In the genomic region with DNA sequence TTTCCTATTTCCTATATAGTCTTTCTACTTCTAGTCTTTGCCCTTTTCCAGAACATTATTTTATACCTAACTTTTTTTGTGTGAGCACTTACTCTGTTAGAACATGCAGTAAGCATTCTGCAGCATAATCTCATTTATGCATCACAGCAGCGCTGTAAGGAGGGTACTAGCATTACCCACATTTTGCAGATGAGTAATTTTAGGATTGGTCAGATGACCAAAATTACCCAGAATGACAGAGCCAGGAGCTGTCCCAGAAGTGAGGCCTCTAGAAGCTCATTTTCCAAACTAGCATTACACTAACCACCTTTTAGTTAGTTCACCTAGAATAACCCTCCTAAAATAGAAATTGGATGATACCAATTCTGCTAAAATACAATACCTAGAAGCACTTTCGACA, we compare ENCODE assay signal across 23 cellular contexts. TPM values are rescaled to one million over a fixed set of nuclear protein-coding genes. Genes with fewer than 3 reads are reported as not detected.
DNase-seq lines count a peak whose midpoint lies in the region; ATAC-seq lines count a peak whose summit lies in the region.
"Had no signal": no experiment of that assay in that cellular context is flagged by ENCODE, and none has a peak within 500 bp of the region (broad histone marks: within the 10 kb centered on the region; RNA-seq: fewer than 3 reads in every experiment).

No MANE protein-coding gene starts in this region.

- no peaks in the 10 kb centered on the region for H3K27me3 Mint-ChIP-seq in activated T-cell treated with anti-CD3 and anti-CD28 coated beads, Interleukin-2, amount 50 U/mL, for 72 hours (ENCODE audit: low read depth)
- H3K27me3 Mint-ChIP-seq in activated T-cell treated with anti-CD3 and anti-CD28 coated beads, Interleukin-2, amount 50 U/mL, for 24 hours, result no peaks in the 10 kb centered on the region
- H3K27me3 Mint-ChIP-seq in activated T-helper 17 cell treated with anti-CD3 and anti-CD28 coated beads, Interleukin-2, amount 50 U/mL, for 72 hours, result no peaks in the 10 kb centered on the region
- H3K27me3 Mint-ChIP-seq in naive thymus-derived CD4-positive, alpha-beta T cell, result no peaks in the 10 kb centered on the region
- H3K27me3 Mint-ChIP-seq: CD4-positive, alpha-beta T cell had no signal

- H3K4me1 Mint-ChIP-seq in activated T-cell treated with anti-CD3 and anti-CD28 coated beads, Interleukin-2, amount 50 U/mL, for 72 hours (ENCODE audit: low read depth), result peaks cover 19% of the 10 kb centered on the region
- H3K4me1 Mint-ChIP-seq in activated T-cell treated with anti-CD3 and anti-CD28 coated beads, Interleukin-2, amount 50 U/mL, for 24 hours (ENCODE audit: low read depth), result peaks cover 19% of the 10 kb centered on the region
- peaks cover 6% of the 10 kb centered on the region for H3K4me1 Mint-ChIP-seq in activated T-helper 17 cell treated with anti-CD3 and anti-CD28 coated beads, Interleukin-2, amount 50 U/mL, for 72 hours
- H3K4me1 Mint-ChIP-seq in stimulated activated effector memory CD8-positive, alpha-beta T cell treated with anti-CD3 and anti-CD28 coated beads, Interleukin-12 subunit alpha, Interleukin-12 subunit beta, amount 100 ng/mL, for 72 hours, result no peaks in the 10 kb centered on the region
- peaks cover 0 to 5% (median 4%) of the 10 kb centered on the region in 7 donors for H3K4me1 Mint-ChIP-seq in naive thymus-derived CD4-positive, alpha-beta T cell
- H3K4me1 Mint-ChIP-seq: CD8-positive, alpha-beta memory T cell had no signal

- H3K27ac Mint-ChIP-seq in activated T-cell treated with anti-CD3 and anti-CD28 coated beads, Interleukin-2, amount 50 U/mL, for 72 hours, result no peak overlapping the region
- H3K27ac Mint-ChIP-seq in activated T-cell treated with anti-CD3 and anti-CD28 coated beads, Interleukin-2, amount 50 U/mL, for 24 hours, result no peak overlapping the region
- no peak overlapping the region for H3K27ac Mint-ChIP-seq in activated T-helper 17 cell treated with anti-CD3 and anti-CD28 coated beads, Interleukin-2, amount 50 U/mL, for 72 hours
- H3K27ac Mint-ChIP-seq in stimulated activated effector memory CD8-positive, alpha-beta T cell treated with anti-CD3 and anti-CD28 coated beads, Interleukin-12 subunit alpha, Interleukin-12 subunit beta, amount 100 ng/mL, for 72 hours, result no peak overlapping the region
- H3K27ac Mint-ChIP-seq in naive thymus-derived CD4-positive, alpha-beta T cell, result no peak overlapping the region
- H3K27ac Mint-ChIP-seq: CD4-positive, alpha-beta T cell; HFFc6 had no signal

- peaks cover 0 to 3% of the 10 kb centered on the region in 2 donors for H3K9me3 Mint-ChIP-seq in activated T-cell treated with anti-CD3 and anti-CD28 coated beads, Interleukin-2, amount 50 U/mL, for 72 hours
- H3K9me3 Mint-ChIP-seq in activated T-cell treated with anti-CD3 and anti-CD28 coated beads, Interleukin-2, amount 50 U/mL, for 24 hours, result no peaks in the 10 kb centered on the region
- H3K9me3 Mint-ChIP-seq in activated T-helper 17 cell treated with anti-CD3 and anti-CD28 coated beads, Interleukin-2, amount 50 U/mL, for 72 hours, result peaks cover 4% of the 10 kb centered on the region
- H3K9me3 Mint-ChIP-seq in stimulated activated effector memory CD8-positive, alpha-beta T cell treated with anti-CD3 and anti-CD28 coated beads, Interleukin-12 subunit alpha, Interleukin-12 subunit beta, amount 100 ng/mL, for 72 hours, result no peaks in the 10 kb centered on the region
- H3K9me3 Mint-ChIP-seq in naive thymus-derived CD4-positive, alpha-beta T cell, result peaks cover 0 to 5% (median 0%) of the 10 kb centered on the region in 11 donors
- H3K9me3 Mint-ChIP-seq: CD4-positive, alpha-beta T cell; HFFc6 had no signal

- DNase-seq in activated T-cell treated with anti-CD3 and anti-CD28 coated beads, Interleukin-2, amount 50 U/mL, for 72 hours, result peak in 1 of 2 donors; percentile 5
- DNase-seq in activated T-cell treated with anti-CD3 and anti-CD28 coated beads, Interleukin-2, amount 50 U/mL, for 24 hours, result no peak
- DNase-seq in stimulated activated effector memory CD8-positive, alpha-beta T cell treated with anti-CD3 and anti-CD28 coated beads, Interleukin-12 subunit alpha, Interleukin-12 subunit beta, amount 100 ng/mL, for 72 hours (ENCODE audit: low spot score in 2 of 2), result no peak
- no peak for DNase-seq in naive thymus-derived CD4-positive, alpha-beta T cell
- no peak for DNase-seq in SK-N-DZ (ENCODE audit: low spot score)
- DNase-seq: 8988T; ACHN; AML-193; BE2C; CD4-positive, alpha-beta T cell; CD8-positive, alpha-beta memory T cell; DMS53; DMS79 treated with DMSO at 0.1 percent for 48 hours; GF-D8; GOT3; HFFc6 had no signal

- no peak overlapping the region for H3K27ac ChIP-seq in naive thymus-derived CD4-positive, alpha-beta T cell (ENCODE audit: low read depth, low read length)
- H3K27ac ChIP-seq: A549; BLaER1 treated with 17β-estradiol and CSF1 and Interleukin-3, amounts not matched to agents 10 nM and 100 nM had no signal

- POLR2A ChIA-PET in naive thymus-derived CD4-positive, alpha-beta T cell (lab: Charles Lee), result interaction anchor here (0.7 kb wide), 1 partner anchor 662 kb away, joined by 3 read pairs; no protein-coding TSS in a partner anchor

- H3K4me3 Mint-ChIP-seq in activated T-cell treated with anti-CD3 and anti-CD28 coated beads, Interleukin-2, amount 50 U/mL, for 72 hours, result no peak overlapping the region
- H3K4me3 Mint-ChIP-seq in activated T-cell treated with anti-CD3 and anti-CD28 coated beads, Interleukin-2, amount 50 U/mL, for 24 hours, result no peak overlapping the region
- no peak overlapping the region for H3K4me3 Mint-ChIP-seq in activated T-helper 17 cell treated with anti-CD3 and anti-CD28 coated beads, Interleukin-2, amount 50 U/mL, for 72 hours
- no peak overlapping the region for H3K4me3 Mint-ChIP-seq in stimulated activated effector memory CD8-positive, alpha-beta T cell treated with anti-CD3 and anti-CD28 coated beads, Interleukin-12 subunit alpha, Interleukin-12 subunit beta, amount 100 ng/mL, for 72 hours
- H3K4me3 Mint-ChIP-seq in naive thymus-derived CD4-positive, alpha-beta T cell, result no peak overlapping the region
- H3K4me3 Mint-ChIP-seq: CD14-positive monocyte; CD4-positive, alpha-beta T cell; HFFc6 had no signal

- no peaks in the 10 kb centered on the region for H3K36me3 Mint-ChIP-seq in activated T-cell treated with anti-CD3 and anti-CD28 coated beads, Interleukin-2, amount 50 U/mL, for 72 hours (ENCODE audit: insufficient read depth in 2 of 2)
- H3K36me3 Mint-ChIP-seq in activated T-cell treated with anti-CD3 and anti-CD28 coated beads, Interleukin-2, amount 50 U/mL, for 24 hours (ENCODE audit: low read depth), result peaks cover 5% of the 10 kb centered on the region
- no peaks in the 10 kb centered on the region for H3K36me3 Mint-ChIP-seq in activated T-helper 17 cell treated with anti-CD3 and anti-CD28 coated beads, Interleukin-2, amount 50 U/mL, for 72 hours (ENCODE audit: low read depth)
- H3K36me3 Mint-ChIP-seq in stimulated activated effector memory CD8-positive, alpha-beta T cell treated with anti-CD3 and anti-CD28 coated beads, Interleukin-12 subunit alpha, Interleukin-12 subunit beta, amount 100 ng/mL, for 72 hours, result no peaks in the 10 kb centered on the region
- H3K36me3 Mint-ChIP-seq in naive thymus-derived CD4-positive, alpha-beta T cell, result peaks cover 0 to 32% (median 7%) of the 10 kb centered on the region in 5 donors

- CTCF ChIA-PET in naive thymus-derived CD4-positive, alpha-beta T cell (lab: Charles Lee), result no interaction called here

- H3K4me1 ChIP-seq in naive thymus-derived CD4-positive, alpha-beta T cell (ENCODE audit: control insufficient read depth in 2 of 2, insufficient read depth in 2 of 2, low read length in 2 of 2), result no peaks in the 10 kb centered on the region
- H3K4me1 ChIP-seq: A549; BE2C; BLaER1 treated with 17β-estradiol and CSF1 and Interleukin-3, amounts not matched to agents 10 nM and 100 nM; HAP-1 had no signal

- no peak overlapping the region for H3K4me3 ChIP-seq in naive thymus-derived CD4-positive, alpha-beta T cell (ENCODE audit: low read length)
- H3K4me3 ChIP-seq: A549; BLaER1 treated with 17β-estradiol and CSF1 and Interleukin-3, amounts not matched to agents 10 nM and 100 nM; HAP-1 had no signal

- no peaks in the 10 kb centered on the region for H3K27me3 ChIP-seq in naive thymus-derived CD4-positive, alpha-beta T cell (ENCODE audit: control insufficient read depth in 2 of 2, insufficient read depth in 2 of 2, low read length in 2 of 2)
- H3K27me3 ChIP-seq: BE2C; BLaER1 treated with 17β-estradiol and CSF1 and Interleukin-3, amounts not matched to agents 10 nM and 100 nM had no signal

- intact Hi-C loops in naive thymus-derived CD4-positive, alpha-beta T cell (cut with micrococcal nuclease), result no loop called here

- ATAC-seq in activated T-cell treated with anti-CD3 and anti-CD28 coated beads, Interleukin-2, amount 50 U/mL, for 72 hours (replicated peaks in 1 of 2), result peak; percentile 83 to 90
- peak; percentile 56 for ATAC-seq in activated T-helper 17 cell treated with anti-CD3 and anti-CD28 coated beads, Interleukin-2, amount 50 U/mL, for 72 hours (replicated peaks)
- peak; percentile 61 for ATAC-seq in stimulated activated effector memory CD8-positive, alpha-beta T cell treated with anti-CD3 and anti-CD28 coated beads, Interleukin-12 subunit alpha, Interleukin-12 subunit beta, amount 100 ng/mL, for 72 hours
- no peak for ATAC-seq in HG03439 (IDR thresholded peaks at IDR 0.05; ENCODE audit: unreplicated experiment)
- ATAC-seq in naive thymus-derived CD4-positive, alpha-beta T cell, result no peak
- ATAC-seq: A549 had no signal

- H3K9me3 ChIP-seq in naive thymus-derived CD4-positive, alpha-beta T cell (ENCODE audit: control insufficient read depth in 2 of 3, low read length in 3 of 3), result no peaks in the 10 kb centered on the region
- H3K9me3 ChIP-seq: A549, BE2C, HAP-1 had no signal

- H3K36me3 ChIP-seq in naive thymus-derived CD4-positive, alpha-beta T cell (ENCODE audit: control insufficient read depth in 2 of 3, insufficient read depth in 3 of 3, low read length in 3 of 3), result no peaks in the 10 kb centered on the region
- H3K36me3 ChIP-seq: BE2C, HAP-1 had no signal

RNA-seq across cellular contexts. Expression of gene ARHGAP32, which starts 47.1 kb away (rescaled TPM):
- 10 to 100 TPM; 10.9 TPM for total RNA-seq in activated T-cell treated with anti-CD3 and anti-CD28 coated beads, Interleukin-2, amount 50 U/mL, for 72 hours
- 1 to 10 TPM; 2.1 to 3.4 TPM for total RNA-seq in activated T-helper 17 cell treated with anti-CD3 and anti-CD28 coated beads, Interleukin-2, amount 50 U/mL, for 72 hours
- total RNA-seq in naive thymus-derived CD4-positive, alpha-beta T cell, result 10 to 100 TPM in 1 of 5 experiments, 1 to 10 TPM in 4; 4.7 to 10.5 (median 8.8) TPM
- polyA plus RNA-seq in naive thymus-derived CD4-positive, alpha-beta T cell, result 1 to 10 TPM; 2.3 to 2.8 TPM
- 3.4 and 3.6 TPM in 2 replicates for polyA plus RNA-seq in SK-N-DZ (2014; cell fraction: cytosol; rRNA removed)
- polyA plus RNA-seq in SK-N-DZ (2014; cell fraction: nucleus; rRNA removed), result 4.0 and 7.6 TPM in 2 replicates
- total RNA-seq: G401 had no signal

Comparison
In these comparisons a context has a peak if more than half of its experiments do, and no peak if none do; other contexts are left out.
1. ATAC-seq: peak in activated T-cell treated with anti-CD3 and anti-CD28 coated beads, Interleukin-2, amount 50 U/mL, for 72 hours (2 of 2), activated T-helper 17 cell treated with anti-CD3 and anti-CD28 coated beads, Interleukin-2, amount 50 U/mL, for 72 hours (single experiment) and stimulated activated effector memory CD8-positive, alpha-beta T cell treated with anti-CD3 and anti-CD28 coated beads, Interleukin-12 subunit alpha, Interleukin-12 subunit beta, amount 100 ng/mL, for 72 hours (single experiment); none in HG03439 (single experiment) and naive thymus-derived CD4-positive, alpha-beta T cell (single experiment).